Comparison of ENCODE assay signal across 1 cellular context in genomic region chr1:248822148-248823032, GRCh38.
TF ChIP-seq lines count a peak whose summit lies in the region.

No MANE protein-coding gene starts in this region.

TF ChIP-seq in WTC11, 78 proteins besides CTCF, POLR2A, EP300 and RAD21:
- TF ChIP-seq ZNF232 (CRISPR knock-in tag; IDR thresholded peaks at IDR 0.05), result no peak
- no peak for TF ChIP-seq ZBTB21 (CRISPR knock-in tag; IDR thresholded peaks at IDR 0.05; ENCODE audit: borderline replicate concordance)
- no peak for TF ChIP-seq ZNF263 (CRISPR knock-in tag; IDR thresholded peaks at IDR 0.05; ENCODE audit: low read depth)
- no peak for TF ChIP-seq EMX1 (CRISPR knock-in tag; IDR thresholded peaks at IDR 0.05)
